ENCODE assay signal across 19 cellular contexts in the genomic region with DNA sequence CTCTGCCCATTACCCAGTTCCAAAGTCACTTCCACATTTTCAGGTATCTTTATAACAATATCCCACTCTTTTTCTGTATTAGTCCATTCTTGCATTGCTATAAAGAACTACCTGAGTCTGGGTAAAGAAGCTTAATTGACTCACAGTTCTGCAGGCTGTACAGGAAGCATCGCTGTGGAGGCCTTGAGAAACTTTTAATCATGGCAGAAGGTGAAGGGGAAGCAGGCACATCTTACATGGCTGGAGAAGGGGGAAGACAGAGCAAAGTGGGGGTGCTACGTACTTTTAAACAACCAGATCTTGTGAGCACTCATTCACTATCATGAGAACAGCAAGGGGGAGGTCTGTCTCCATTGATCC.
"Had no signal": no experiment of that assay in that cellular context is flagged by ENCODE, and none has a peak within 500 bp of the region (broad histone marks: within the 10 kb centered on the region; RNA-seq: fewer than 3 reads in every experiment).

No MANE protein-coding gene starts in this region.

- H3K36me3 ChIP-seq: neutrophil had no signal

- H3K27ac ChIP-seq: neutrophil had no signal

- H3K36me3 Mint-ChIP-seq: natural killer cell had no signal

- H3K27me3 Mint-ChIP-seq: activated naive CD8-positive, alpha-beta T cell; type B pancreatic cell had no signal

- DNase-seq: activated CD4-positive, alpha-beta T cell treated with anti-CD3 and anti-CD28 coated beads, Interleukin-2, amount 10 ng/mL, durations not matched to agents 24 days and 14 days; activated CD4-positive, CD25-positive, alpha-beta regulatory T cell; activated CD8-positive, alpha-beta memory T cell treated with anti-CD3 and anti-CD28 coated beads, Interleukin-2, amount 50 U/mL, for 48 hours; activated gamma-delta T cell; activated T-cell treated with anti-CD3 and anti-CD28 coated beads, Interleukin-2, amount 50 U/mL, for 72 hours; amygdala; dermis blood vessel endothelial cell; erythroblast; natural killer cell; posterior cingulate gyrus; stimulated activated CD4-positive, alpha-beta T cell treated with anti-CD3 and anti-CD28 coated beads, Interleukin-4, amount 100 ng/mL, for 4 hours; stimulated activated CD8-positive, alpha-beta memory T cell treated with anti-CD3 and anti-CD28 coated beads, Interleukin-4, amount 100 ng/mL, for 48 hours; stimulated activated naive CD4-positive, alpha-beta T cell treated with Interleukin-2 at 50 U/mL for 16 hours had no signal

- H3K27me3 ChIP-seq: neutrophil had no signal

- H3K9me3 Mint-ChIP-seq: natural killer cell had no signal

- H3K4me1 Mint-ChIP-seq: activated CD4-positive, alpha-beta T cell treated with anti-CD3 and anti-CD28 coated beads, Interleukin-2, amount 10 ng/mL, durations not matched to agents 24 days and 14 days; natural killer cell had no signal

- H3K27ac Mint-ChIP-seq: activated CD4-positive, alpha-beta T cell treated with anti-CD3 and anti-CD28 coated beads, Interleukin-2, amount 10 ng/mL, durations not matched to agents 24 days and 14 days; activated naive CD8-positive, alpha-beta T cell; activated T-cell treated with anti-CD3 and anti-CD28 coated beads, Interleukin-2, amount 50 U/mL, for 72 hours; brain; natural killer cell; type B pancreatic cell had no signal

- FAIRE-seq: islet of Langerhans had no signal

- H3K9me3 ChIP-seq: neutrophil had no signal

- H3K4me3 Mint-ChIP-seq: activated CD4-positive, alpha-beta T cell treated with anti-CD3 and anti-CD28 coated beads, Interleukin-2, amount 10 ng/mL, durations not matched to agents 24 days and 14 days; activated naive CD8-positive, alpha-beta T cell; activated T-cell treated with anti-CD3 and anti-CD28 coated beads, Interleukin-2, amount 50 U/mL, for 72 hours; brain; natural killer cell; type B pancreatic cell had no signal

- H3K4me3 ChIP-seq: smooth muscle cell had no signal

- ATAC-seq: activated T-cell treated with anti-CD3 and anti-CD28 coated beads, Interleukin-2, amount 50 U/mL, for 72 hours; natural killer cell had no signal
